In genomic region chr22:31615940-31616314, GRCh38 we compare ENCODE assay signal across 9 cellular contexts. TPM values are rescaled to one million over a fixed set of nuclear protein-coding genes. Genes with fewer than 3 reads are reported as not detected.
A peak's percentile ranks its signal among the peaks of the same experiment; 100 is the strongest.
DNase-seq lines count a peak whose midpoint lies in the region; ATAC-seq and TF ChIP-seq lines count a peak whose summit lies in the region.
"Had no signal": no experiment of that assay in that cellular context is flagged by ENCODE, and none has a peak within 500 bp of the region (broad histone marks: within the 10 kb centered on the region; RNA-seq: fewer than 3 reads in every experiment).

No MANE protein-coding gene starts in this region.

- DNase-seq in GM12865 (ENCODE audit: low read depth) (peak; percentile 42), T-cell (no peak), naive B cell (no peak), NCI-H1694 (lab: John Stamatoyannopoulos, UW) (no peak), islet precursor cell (no peak), stomach (no peak), foreskin keratinocyte (no peak)
- DNase-seq: mesenchymal stem cell had no signal

- H3K4me1 Mint-ChIP-seq in T-cell (peaks cover 12 to 21% (median 18%) of the 10 kb centered on the region in 3 donors), naive B cell (peaks cover 20 to 39% (median 28%) of the 10 kb centered on the region in 3 donors)

- no peak overlapping the region for H3K27ac ChIP-seq in stomach
- no peak overlapping the region for H3K27ac ChIP-seq in foreskin keratinocyte

- TF ChIP-seq CTCF in GM12865 (IDR thresholded peaks at IDR 0.05; ENCODE audit: insufficient read depth, low read depth, low read length, missing control alignments), result no peak
- no peak for TF ChIP-seq CTCF in stomach (IDR thresholded peaks at IDR 0.05)
- TF ChIP-seq CTCF in foreskin keratinocyte (conservative IDR thresholded peaks at IDR 0.05), result no peak

- H3K36me3 Mint-ChIP-seq in T-cell, result peaks cover 25% of the 10 kb centered on the region
- H3K36me3 Mint-ChIP-seq in naive B cell, result peaks cover 12 to 15% of the 10 kb centered on the region in 2 donors

- H3K9me3 Mint-ChIP-seq in T-cell (no peaks in the 10 kb centered on the region), naive B cell (no peaks in the 10 kb centered on the region)

- H3K27me3 Mint-ChIP-seq in T-cell (no peaks in the 10 kb centered on the region), naive B cell (no peaks in the 10 kb centered on the region)

- TF ChIP-seq POLR2A in stomach (IDR thresholded peaks at IDR 0.05), result no peak

- H3K27me3 ChIP-seq in stomach (no peaks in the 10 kb centered on the region), foreskin keratinocyte (no peaks in the 10 kb centered on the region)

- CTCF ChIA-PET in T-cell (lab: Charles Lee), result interaction anchor here in 1 of 2 donors (0.6 kb wide), 1 partner anchor 82 kb away, joined by 3 read pairs; no protein-coding TSS in a partner anchor

- H3K27ac Mint-ChIP-seq in T-cell (peak overlapping the region; percentile 64 to 78), naive B cell (peak overlapping the region in 4 of 6 donors; percentile 78 to 86 (median 80))

- no peak overlapping the region for H3K4me3 ChIP-seq in GM12865 (ENCODE audit: low read depth, low read length)
- H3K4me3 ChIP-seq in stomach, result no peak overlapping the region

- WGBS in stomach, 5 donors, result 56 to 67% (median 59%) methylated on average over 4 of the region's 4 CpGs

- H3K4me3 Mint-ChIP-seq in T-cell (no peak overlapping the region), naive B cell (peak overlapping the region in 2 of 8 donors; percentile 0 to 57)

- H3K36me3 ChIP-seq in stomach, result peaks cover 31 to 72% (median 56%) of the 10 kb centered on the region in 4 donors

- H3K4me1 ChIP-seq in stomach (peaks cover 5 to 25% (median 19%) of the 10 kb centered on the region in 4 donors), foreskin keratinocyte (no peaks in the 10 kb centered on the region)

- intact Hi-C loops in stomach (cut with DNase I; ENCODE audit: low total_unique reads), result no loop called here

- ATAC-seq in GM21786 (IDR thresholded peaks at IDR 0.05; ENCODE audit: unreplicated experiment) (peak; percentile 34), T-cell (replicated peaks in 1 of 4) (no peak), naive B cell (ENCODE audit: low read depth in 2 of 2) (no peak), foreskin keratinocyte (no peak)

- POLR2A ChIA-PET in T-cell (lab: Charles Lee), result no interaction called here

- no peaks in the 10 kb centered on the region for H3K9me3 ChIP-seq in stomach

- no peak for TF ChIP-seq EP300 in stomach (IDR thresholded peaks at IDR 0.05)

RNA-seq across cellular contexts. Expression of gene PISD, which starts 46.1 kb away (rescaled TPM):
- total RNA-seq in T-cell (10 to 100 TPM; 35.0 to 44.2 (median 39.3) TPM), stomach (10 to 100 TPM; 10.3 to 99.8 (median 56.2) TPM), foreskin keratinocyte (37.7 and 39.8 TPM in 2 replicates)
- polyA plus RNA-seq in naive B cell (ENCODE audit: low read depth in 6 of 6) (10 to 100 TPM; 14.9 to 23.1 (median 18.9) TPM), stomach (10 to 100 TPM; 13.9 to 27.4 (median 16.8) TPM), foreskin keratinocyte (28.0 and 34.0 TPM in 2 replicates)
